5 cellular contexts compared by ENCODE assay signal in the genomic region with DNA sequence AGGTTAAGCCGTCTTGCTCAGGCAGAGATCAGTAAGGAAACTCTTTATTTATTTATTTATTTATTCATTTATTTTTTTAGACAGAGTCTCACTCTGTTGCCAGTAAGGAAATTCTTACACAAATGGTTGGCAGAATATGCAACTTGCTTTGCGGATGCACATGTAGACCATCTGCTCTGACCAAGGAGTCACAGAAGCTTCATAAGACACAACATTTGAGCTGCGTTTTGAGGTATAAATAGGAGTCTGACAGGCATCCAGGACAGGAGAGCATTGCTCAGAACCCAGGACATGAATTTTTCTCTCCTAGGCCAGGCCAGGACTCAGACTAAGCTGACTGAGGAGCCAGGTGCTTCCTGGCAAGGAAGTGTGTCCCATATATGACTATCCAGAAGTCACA.
"Had no signal": no experiment of that assay in that cellular context is flagged by ENCODE, and none has a peak within 500 bp of the region (broad histone marks: within the 10 kb centered on the region; RNA-seq: fewer than 3 reads in every experiment).

No MANE protein-coding gene starts in this region.

- DNase-seq: GM23248, GOT3, H7, KBM-7 had no signal

- H3K4me3 ChIP-seq: GM23248, HAP-1 had no signal

- H3K9ac ChIP-seq: GM23248 had no signal

- H3K27ac ChIP-seq: GM23248 had no signal

- H3K36me3 ChIP-seq: HAP-1 had no signal

- H3K9me3 ChIP-seq: HAP-1 had no signal
